ENCODE assay signal across 29 cellular contexts in genomic region chr9:86846679-86847078, GRCh38.
DNase-seq lines count a peak whose midpoint lies in the region; ATAC-seq and TF ChIP-seq lines count a peak whose summit lies in the region.
"Had no signal": no experiment of that assay in that cellular context is flagged by ENCODE, and none has a peak within 500 bp of the region (broad histone marks: within the 10 kb centered on the region; RNA-seq: fewer than 3 reads in every experiment).

No MANE protein-coding gene starts in this region.

- H3K27me3 Mint-ChIP-seq in nephron (ENCODE audit: low read depth) = no peaks in the 10 kb centered on the region

- peaks cover 10% of the 10 kb centered on the region for H3K36me3 Mint-ChIP-seq in nephron (ENCODE audit: low read depth)
- H3K36me3 Mint-ChIP-seq: activated CD8-positive, alpha-beta memory T cell treated with anti-CD3 and anti-CD28 coated beads, Interleukin-2, amount 10 ng/mL, durations not matched to agents 7 days and 5 days; WTC11 had no signal

- H3K27ac Mint-ChIP-seq in nephron = peak overlapping the region; percentile 52 to 82 (median 81)
- H3K27ac Mint-ChIP-seq: activated CD4-positive, alpha-beta T cell treated with anti-CD3 and anti-CD28 coated beads, Interleukin-2, amount 10 ng/mL, durations not matched to agents 7 days and 5 days; activated CD8-positive, alpha-beta memory T cell treated with anti-CD3 and anti-CD28 coated beads, Interleukin-2, amount 10 ng/mL, durations not matched to agents 7 days and 5 days; activated naive CD8-positive, alpha-beta T cell treated with anti-CD3 and anti-CD28 coated beads, Interleukin-2, amount 50 U/mL, for 24 hours; CD4-positive, alpha-beta T cell; WTC11 had no signal

- H3K4me1 Mint-ChIP-seq in nephron = peaks cover 50% of the 10 kb centered on the region
- H3K4me1 Mint-ChIP-seq: activated CD4-positive, alpha-beta T cell treated with anti-CD3 and anti-CD28 coated beads, Interleukin-2, amount 10 ng/mL, durations not matched to agents 7 days and 5 days; activated CD8-positive, alpha-beta memory T cell treated with anti-CD3 and anti-CD28 coated beads, Interleukin-2, amount 10 ng/mL, durations not matched to agents 7 days and 5 days; activated naive CD8-positive, alpha-beta T cell treated with anti-CD3 and anti-CD28 coated beads, Interleukin-2, amount 50 U/mL, for 24 hours; WTC11 had no signal

- ATAC-seq in GM19324 (IDR thresholded peaks at IDR 0.05; ENCODE audit: low FRiP score, unreplicated experiment) = no peak
- ATAC-seq: activated CD8-positive, alpha-beta memory T cell treated with anti-CD3 and anti-CD28 coated beads, Interleukin-2, amount 10 ng/mL, durations not matched to agents 7 days and 5 days; activated naive CD8-positive, alpha-beta T cell treated with anti-CD3 and anti-CD28 coated beads, Interleukin-2, amount 50 U/mL, for 24 hours; body of pancreas; heart right ventricle; left cardiac atrium; Panc1; WTC11 had no signal

- H3K9me3 Mint-ChIP-seq in nephron = peaks cover 21% of the 10 kb centered on the region
- H3K9me3 Mint-ChIP-seq: activated CD4-positive, alpha-beta T cell treated with anti-CD3 and anti-CD28 coated beads, Interleukin-2, amount 10 ng/mL, durations not matched to agents 7 days and 5 days had no signal

- DNase-seq in LHCN-M2 (ENCODE audit: low read depth) (peak; percentile 87), fibroblast of gingiva (ENCODE audit: low read depth) (peak; percentile 49), NK-92 (lab: John Stamatoyannopoulos, UW; ENCODE audit: unreplicated experiment) (no peak), retina (no peak)
- no peak for DNase-seq in activated CD8-positive, alpha-beta memory T cell treated with anti-CD3 and anti-CD28 coated beads for 24 hours
- DNase-seq: activated CD4-positive, alpha-beta T cell treated with anti-CD3 and anti-CD28 coated beads, Interleukin-2, amount 10 ng/mL, durations not matched to agents 7 days and 5 days; activated CD8-positive, alpha-beta memory T cell treated with anti-CD3 and anti-CD28 coated beads, Interleukin-2, amount 10 ng/mL, durations not matched to agents 7 days and 5 days; activated naive CD8-positive, alpha-beta T cell treated with anti-CD3 and anti-CD28 coated beads, Interleukin-2, amount 50 U/mL, for 24 hours; activated T-cell treated with anti-CD3 and anti-CD28 coated beads, Interleukin-2, amount 50 U/mL, for 48 hours; AML-193; body of pancreas; CD4-positive, alpha-beta T cell; effector CD8-positive, alpha-beta T cell; foreskin melanocyte; heart right ventricle; left cardiac atrium; mammary epithelial cell; NCI-H1092; NCI-H187 treated with DMSO at 0.1 percent for 48 hours; NCI-H526; occipital lobe; SHP77; spleen; SW 1271; T1000 had no signal

- no peak overlapping the region for H3K4me3 Mint-ChIP-seq in nephron
- H3K4me3 Mint-ChIP-seq: activated CD4-positive, alpha-beta T cell treated with anti-CD3 and anti-CD28 coated beads, Interleukin-2, amount 10 ng/mL, durations not matched to agents 7 days and 5 days; activated CD8-positive, alpha-beta memory T cell treated with anti-CD3 and anti-CD28 coated beads, Interleukin-2, amount 10 ng/mL, durations not matched to agents 7 days and 5 days; activated naive CD8-positive, alpha-beta T cell treated with anti-CD3 and anti-CD28 coated beads, Interleukin-2, amount 50 U/mL, for 24 hours; CD4-positive, alpha-beta T cell; WTC11 had no signal

- TF ChIP-seq CTCF in nephron (IDR thresholded peaks at IDR 0.05; ENCODE audit: unreplicated experiment in 3 of 3) = no peak

Comparison
In these comparisons a context has a peak if more than half of its experiments do, and no peak if none do; other contexts are left out.
1. DNase-seq: peak in LHCN-M2 (single experiment) and fibroblast of gingiva (single experiment); none in activated CD8-positive, alpha-beta memory T cell treated with anti-CD3 and anti-CD28 coated beads for 24 hours (single experiment), NK-92 (single experiment) and retina (single experiment).